ENCODE assay signal across 10 cellular contexts in genomic region chr3:9786825-9787654, GRCh38. TPM values are rescaled to one million over a fixed set of nuclear protein-coding genes. Genes with fewer than 3 reads are reported as not detected.
DNase-seq lines count a peak whose midpoint lies in the region; ATAC-seq, FAIRE-seq and TF ChIP-seq lines count a peak whose summit lies in the region.
"Had no signal": no experiment of that assay in that cellular context is flagged by ENCODE, and none has a peak within 500 bp of the region (broad histone marks: within the 10 kb centered on the region; RNA-seq: fewer than 3 reads in every experiment).

No MANE protein-coding gene starts in this region.

- H3K36me3 ChIP-seq in GM23338 (ENCODE audit: insufficient read depth) (peaks cover 10% of the 10 kb centered on the region; the same call in 1 of the 2 replicates), keratinocyte (ENCODE audit: control insufficient read depth in 2 of 2, extremely low read depth in 1 of 2, insufficient read depth in 2 of 2, low read length in 2 of 2) (peaks cover 29 to 36% of the 10 kb centered on the region in 2 experiments), sigmoid colon (peaks cover 26 to 82% (median 39%) of the 10 kb centered on the region in 4 donors), neuronal stem cell (replicated peaks in 1 of 2; ENCODE audit: control insufficient read depth in 2 of 2, insufficient read depth in 2 of 2, low read length in 2 of 2) (peaks cover 42 to 89% of the 10 kb centered on the region in 2 donors)

- H3K9me1 ChIP-seq in keratinocyte (ENCODE audit: control insufficient read depth, extremely low read depth, insufficient read depth, low read length): no peaks in the 10 kb centered on the region

- H3K4me2 ChIP-seq in GM23338 (no peak overlapping the region), keratinocyte (ENCODE audit: control insufficient read depth, extremely low read depth, insufficient read depth, low read depth, low read length) (no peak overlapping the region), neuronal stem cell (ENCODE audit: insufficient read depth, low read length, poor library complexity, severe bottlenecking) (no peak overlapping the region)

- H2BK12ac ChIP-seq in neuronal stem cell (ENCODE audit: low read length): no peak overlapping the region

- H3K9me3 ChIP-seq in keratinocyte (ENCODE audit: control insufficient read depth, low read depth, low read length) (no peaks in the 10 kb centered on the region), sigmoid colon (no peaks in the 10 kb centered on the region), neuronal stem cell (replicated peaks in 1 of 2; ENCODE audit: control insufficient read depth in 2 of 2, insufficient read depth in 1 of 2, low read depth in 1 of 2, low read length in 2 of 2) (no peaks in the 10 kb centered on the region)

- no peaks in the 10 kb centered on the region for H3K9me3 Mint-ChIP-seq in GM23338
- no peaks in the 10 kb centered on the region for H3K9me3 Mint-ChIP-seq in activated CD8-positive, alpha-beta T cell treated with anti-CD3 and anti-CD28 coated beads for 36 hours

- H2BK5ac ChIP-seq in neuronal stem cell (ENCODE audit: low read length): no peak overlapping the region

- no peak overlapping the region for H4K8ac ChIP-seq in neuronal stem cell (ENCODE audit: low read depth, low read length)

- H3K4ac ChIP-seq in neuronal stem cell (ENCODE audit: low read length): no peak overlapping the region

- H3K79me2 ChIP-seq in GM23338 (replicated peaks; ENCODE audit: insufficient read depth) (no peaks in the 10 kb centered on the region), keratinocyte (ENCODE audit: control insufficient read depth, insufficient read depth, low read length) (peaks cover 9% of the 10 kb centered on the region)

- no peak overlapping the region for H2BK120ac ChIP-seq in neuronal stem cell (ENCODE audit: low read depth, low read length)

- DNase-seq in CD1c-positive myeloid dendritic cell (ENCODE audit: extremely low spot score) (peak; percentile 33), GM23338 (ENCODE audit: low spot score) (peak; percentile 41), keratinocyte (ENCODE audit: low read depth, low spot score) (no peak), sigmoid colon (no peak), NCI-H82 (lab: John Stamatoyannopoulos, UW) (no peak), neuronal stem cell (ENCODE audit: low spot score) (no peak)
- DNase-seq in activated CD8-positive, alpha-beta T cell treated with anti-CD3 and anti-CD28 coated beads for 36 hours: no peak
- DNase-seq: NCI-H187 treated with DMSO at 0.1 percent for 48 hours had no signal

- H2AFZ ChIP-seq in GM23338 (no peak overlapping the region), keratinocyte (ENCODE audit: control insufficient read depth, low read length) (no peak overlapping the region), neuronal stem cell (ENCODE audit: low read length) (no peak overlapping the region)

- no peak overlapping the region for H4K91ac ChIP-seq in neuronal stem cell (ENCODE audit: low read depth, low read length, poor library complexity)

- peaks cover 74% of the 10 kb centered on the region for H3K36me3 Mint-ChIP-seq in GM23338 (ENCODE audit: low read depth)
- H3K36me3 Mint-ChIP-seq in activated CD8-positive, alpha-beta T cell treated with anti-CD3 and anti-CD28 coated beads for 36 hours (ENCODE audit: low read depth): peaks cover 71% of the 10 kb centered on the region

- no peaks in the 10 kb centered on the region for H3K79me1 ChIP-seq in neuronal stem cell (ENCODE audit: low read depth, low read length)

- H3K27ac ChIP-seq in GM23338 (ENCODE audit: low read depth) (0 out of 2 replicates have a peak overlapping the region, but pooled peaks have one; percentile 45), keratinocyte (ENCODE audit: control insufficient read depth, insufficient read depth, low read length) (no peak overlapping the region), sigmoid colon (no peak overlapping the region), neuronal stem cell (replicated peaks; ENCODE audit: low read length) (no peak overlapping the region)

- POLR2A ChIA-PET in activated CD8-positive, alpha-beta T cell treated with anti-CD3 and anti-CD28 coated beads for 36 hours (lab: Charles Lee): interaction anchor here (0.8 to 1.5 kb wide), 5 partner anchors 9 to 56 kb away, joined by 3 to 8 read pairs (median 4); partner anchors contain the start of genes BRPF1 and CAMK1

- H3F3A ChIP-seq in GM23338 (replicated peaks; ENCODE audit: low read depth): 0 out of 2 replicates have a peak, but pooled peaks cover 8% of the 10 kb centered on the region

- H3K18ac ChIP-seq in neuronal stem cell (ENCODE audit: low read length): no peak overlapping the region

- H3K4me3 Mint-ChIP-seq in GM23338: no peak overlapping the region
- peak overlapping the region; percentile 36 for H3K4me3 Mint-ChIP-seq in activated CD8-positive, alpha-beta T cell treated with anti-CD3 and anti-CD28 coated beads for 36 hours

- no peak overlapping the region for H2BK15ac ChIP-seq in neuronal stem cell (ENCODE audit: low read length)

- H3K4me3 ChIP-seq in GM23338: no peak overlapping the region
- H3K4me3 ChIP-seq in keratinocyte (ENCODE audit: control insufficient read depth in 2 of 3, extremely low read depth in 1 of 3, insufficient read depth in 2 of 3, low read depth in 1 of 3, low read length in 3 of 3): no peak overlapping the region
- no peak overlapping the region for H3K4me3 ChIP-seq in sigmoid colon
- H3K4me3 ChIP-seq in neuronal stem cell (ENCODE audit: low read length in 2 of 2): no peak overlapping the region

- dilution Hi-C loops in keratinocyte (cut with MboI; ENCODE audit: extremely low pct_ligation_motif_present, low sequenced_read_pairs): no loop called here

- H3K14ac ChIP-seq in neuronal stem cell (ENCODE audit: low read length): no peak overlapping the region

- H4K20me1 ChIP-seq in GM23338 (replicated peaks; ENCODE audit: insufficient read depth) (no peaks in the 10 kb centered on the region), keratinocyte (ENCODE audit: control insufficient read depth, extremely low read depth, insufficient read depth, low read length) (no peaks in the 10 kb centered on the region)

- TF ChIP-seq EP300 in sigmoid colon (IDR thresholded peaks at IDR 0.05): no peak

- H3K23ac ChIP-seq in neuronal stem cell (ENCODE audit: low read depth, low read length, poor library complexity): no peak overlapping the region

- no peak for FAIRE-seq in keratinocyte (lab: Jason Lieb, UNC)
- FAIRE-seq: GM18507 had no signal

- no peak overlapping the region for H3K27ac Mint-ChIP-seq in GM23338
- peak overlapping the region; percentile 92 for H3K27ac Mint-ChIP-seq in activated CD8-positive, alpha-beta T cell treated with anti-CD3 and anti-CD28 coated beads for 36 hours

- CTCF ChIA-PET in activated CD8-positive, alpha-beta T cell treated with anti-CD3 and anti-CD28 coated beads for 36 hours (lab: Charles Lee): interaction anchor here (0.7 to 1.1 kb wide), 5 partner anchors 11 to 146 kb away, joined by 3 to 5 read pairs (median 3); partner anchors contain the start of genes CRELD1 and OGG1

- TF ChIP-seq CTCF in GM23338 (conservative IDR thresholded peaks at IDR 0.05; ENCODE audit: low read depth in 2 of 2) (peak; percentile 74 to 88), keratinocyte (optimal IDR thresholded peaks at IDR 0.05 in 1 of 3, IDR thresholded peaks at IDR 0.05 in 1 of 3, conservative IDR thresholded peaks at IDR 0.05 in 1 of 3; ENCODE audit: extremely low read depth in 1 of 3, insufficient read depth in 2 of 3, low read length in 3 of 3) (peak; percentile 49 to 54 (median 50)), sigmoid colon (IDR thresholded peaks at IDR 0.05) (peak in 1 of 4 experiments; percentile 13)
- TF ChIP-seq CTCF in activated CD8-positive, alpha-beta T cell treated with anti-CD3 and anti-CD28 coated beads for 36 hours (IDR thresholded peaks at IDR 0.05): peak; percentile 61

- H3K27me3 Mint-ChIP-seq in GM23338 (ENCODE audit: insufficient read depth, low read depth, poor library complexity): peaks cover 3% of the 10 kb centered on the region
- H3K27me3 Mint-ChIP-seq in activated CD8-positive, alpha-beta T cell treated with anti-CD3 and anti-CD28 coated beads for 36 hours: no peaks in the 10 kb centered on the region

- H3K9ac ChIP-seq in keratinocyte (ENCODE audit: control insufficient read depth, extremely low read depth, insufficient read depth, low read length) (no peak overlapping the region), neuronal stem cell (ENCODE audit: low read depth, low read length, poor library complexity) (no peak overlapping the region)

- H3K9me2 ChIP-seq in GM23338 (ENCODE audit: insufficient read depth): no peaks in the 10 kb centered on the region

- no peak for TF ChIP-seq POLR2A in sigmoid colon (IDR thresholded peaks at IDR 0.05)

- intact Hi-C loops in activated CD8-positive, alpha-beta T cell treated with anti-CD3 and anti-CD28 coated beads for 36 hours (cut with micrococcal nuclease): no loop called here
- intact Hi-C loops in sigmoid colon (cut with DNase I): no loop called here

- H3K27me3 ChIP-seq in GM23338 (ENCODE audit: insufficient read depth) (no peaks in the 10 kb centered on the region), keratinocyte (ENCODE audit: control insufficient read depth, extremely low read depth, insufficient read depth, low read length) (no peaks in the 10 kb centered on the region), sigmoid colon (no peaks in the 10 kb centered on the region), neuronal stem cell (ENCODE audit: control insufficient read depth in 3 of 3, insufficient read depth in 3 of 3, low read depth in 1 of 3, low read length in 3 of 3) (no peaks in the 10 kb centered on the region)

- peak; percentile 63 for ATAC-seq in GM23338
- ATAC-seq in activated CD8-positive, alpha-beta T cell treated with anti-CD3 and anti-CD28 coated beads for 36 hours: peak; percentile 6
- ATAC-seq in HG03442 (IDR thresholded peaks at IDR 0.05; ENCODE audit: unreplicated experiment): no peak

- peaks cover 4% of the 10 kb centered on the region for H3K4me1 Mint-ChIP-seq in GM23338
- peaks cover 53% of the 10 kb centered on the region for H3K4me1 Mint-ChIP-seq in activated CD8-positive, alpha-beta T cell treated with anti-CD3 and anti-CD28 coated beads for 36 hours (ENCODE audit: low read depth)

- no peaks in the 10 kb centered on the region; the same call in 1 of the 2 replicates for H3K4me1 ChIP-seq in GM23338 (ENCODE audit: insufficient read depth)
- peaks cover 8% of the 10 kb centered on the region for H3K4me1 ChIP-seq in keratinocyte (ENCODE audit: control insufficient read depth, extremely low read depth, insufficient read depth, low read length)
- peaks cover 0 to 19% (median 16%) of the 10 kb centered on the region in 4 donors for H3K4me1 ChIP-seq in sigmoid colon
- peaks cover 2 to 3% of the 10 kb centered on the region in 2 donors for H3K4me1 ChIP-seq in neuronal stem cell (ENCODE audit: control insufficient read depth in 2 of 2, insufficient read depth in 1 of 2, low read depth in 1 of 2, low read length in 2 of 2)

- 88 to 94% methylated on average over 12 of the region's 12 CpGs for WGBS in sigmoid colon, 2 donors
- no CpG with 5 or more reads among the region's 12 CpGs for WGBS in neuronal stem cell (ENCODE audit: extremely low coverage in 2 of 2, insufficient read length in 2 of 2, insufficient replicate concordance in 1 of 2), 2 donors

- H2AK5ac ChIP-seq in neuronal stem cell (ENCODE audit: low read depth, low read length): no peak overlapping the region

RNA-seq across cellular contexts. Expression of gene TADA3, which starts 5.2 kb away (rescaled TPM):
- total RNA-seq in GM23338 (2014; rRNA removed; shearing (Covaris generic)): 54.4 and 61.7 TPM in 2 replicates
- polyA plus RNA-seq in GM23338 (2016; fragmentation: Nextera tagmentation; extraction: Ambion mirVana): 29.1 and 31.5 TPM in 2 replicates
- 10 to 100 TPM; 57.5 to 58.3 TPM for total RNA-seq in activated CD8-positive, alpha-beta T cell treated with anti-CD3 and anti-CD28 coated beads for 36 hours
- 29.6 to 43.7 TPM (median 38.3 TPM) in 3 replicates for polyA plus RNA-seq in keratinocyte
- 29.1 TPM for polyA plus RNA-seq in keratinocyte (2011; ENCODE audit: low read depth)
- polyA plus RNA-seq in keratinocyte (2011; cell fraction: cytosol; rRNA removed): 27.7 and 44.7 TPM in 2 replicates
- polyA plus RNA-seq in keratinocyte (2011; cell fraction: nucleus; rRNA removed): 22.5 and 30.1 TPM in 2 replicates
- 22.4 and 43.5 TPM in 2 replicates for polyA plus RNA-seq in keratinocyte (2012; ENCODE audit: low replicate concordance)
- 33.0 to 59.8 TPM (median 45.4 TPM) in 3 replicates for polyA minus RNA-seq in keratinocyte
- polyA minus RNA-seq in keratinocyte (2011; cell fraction: cytosol; rRNA and poly(A)+ RNA removed): 60.4 TPM
- 14.5 and 16.8 TPM in 2 replicates for polyA minus RNA-seq in keratinocyte (2011; cell fraction: nucleus; rRNA and poly(A)+ RNA removed)
- total RNA-seq in sigmoid colon: 10 to 100 TPM; 53.2 to 72.9 (median 67.6) TPM
- 10 to 100 TPM; 52.2 to 87.1 (median 78.4) TPM for polyA plus RNA-seq in sigmoid colon
- 66.2 TPM for polyA plus RNA-seq in neuronal stem cell (2013, experiment 1 of 2)
- 65.3 TPM for polyA plus RNA-seq in neuronal stem cell (2013, experiment 2 of 2)

RNA-seq across cellular contexts. Expression of gene ARPC4, which starts 5.8 kb away (rescaled TPM):
- 171 and 176 TPM in 2 replicates for total RNA-seq in GM23338 (2014; rRNA removed; shearing (Covaris generic))
- polyA plus RNA-seq in GM23338 (2016; fragmentation: Nextera tagmentation; extraction: Ambion mirVana): 71.9 and 73.0 TPM in 2 replicates
- 100 to 1,000 TPM; 205 to 208 TPM for total RNA-seq in activated CD8-positive, alpha-beta T cell treated with anti-CD3 and anti-CD28 coated beads for 36 hours
- polyA plus RNA-seq in keratinocyte: 161 to 325 TPM (median 173 TPM) in 3 replicates
- polyA plus RNA-seq in keratinocyte (2011; ENCODE audit: low read depth): 36.1 TPM
- polyA plus RNA-seq in keratinocyte (2011; cell fraction: cytosol; rRNA removed): 177 and 220 TPM in 2 replicates
- 75.3 and 80.5 TPM in 2 replicates for polyA plus RNA-seq in keratinocyte (2011; cell fraction: nucleus; rRNA removed)
- polyA plus RNA-seq in keratinocyte (2012; ENCODE audit: low replicate concordance): 97.9 and 190 TPM in 2 replicates
- polyA minus RNA-seq in keratinocyte: 72.0 to 216 TPM (median 199 TPM) in 3 replicates
- 341 TPM for polyA minus RNA-seq in keratinocyte (2011; cell fraction: cytosol; rRNA and poly(A)+ RNA removed)
- 53.3 and 77.0 TPM in 2 replicates for polyA minus RNA-seq in keratinocyte (2011; cell fraction: nucleus; rRNA and poly(A)+ RNA removed)
- total RNA-seq in sigmoid colon: 100 to 1,000 TPM in 3 of 4 donors, 10 to 100 TPM in 1; 75.6 to 150 (median 128) TPM
- polyA plus RNA-seq in sigmoid colon: 100 to 1,000 TPM; 190 to 240 (median 211) TPM
- 49.1 TPM for polyA plus RNA-seq in neuronal stem cell (2013, experiment 1 of 2)
- polyA plus RNA-seq in neuronal stem cell (2013, experiment 2 of 2): 46.8 TPM

RNA-seq across cellular contexts. Expression of gene CAMK1, which starts 17.3 kb away (rescaled TPM):
- 3.1 and 4.4 TPM in 2 replicates for total RNA-seq in GM23338 (2014; rRNA removed; shearing (Covaris generic))
- 4.4 and 4.9 TPM in 2 replicates for polyA plus RNA-seq in GM23338 (2016; fragmentation: Nextera tagmentation; extraction: Ambion mirVana)
- 10 to 100 TPM; 41.7 to 45.7 TPM for total RNA-seq in activated CD8-positive, alpha-beta T cell treated with anti-CD3 and anti-CD28 coated beads for 36 hours
- 1.1 to 2.4 TPM (median 2.3 TPM) in 3 replicates for polyA plus RNA-seq in keratinocyte
- 0.80 TPM for polyA plus RNA-seq in keratinocyte (2011; ENCODE audit: low read depth)
- 0.90 and 1.4 TPM in 2 replicates for polyA plus RNA-seq in keratinocyte (2011; cell fraction: cytosol; rRNA removed)
- polyA plus RNA-seq in keratinocyte (2011; cell fraction: nucleus; rRNA removed): 1.1 and 1.5 TPM in 2 replicates
- polyA plus RNA-seq in keratinocyte (2012; ENCODE audit: low replicate concordance): 0.35 and 2.7 TPM in 2 replicates
- 0.66 to 1.4 TPM (median 1.1 TPM) in 3 replicates for polyA minus RNA-seq in keratinocyte
- 2.9 TPM for polyA minus RNA-seq in keratinocyte (2011; cell fraction: cytosol; rRNA and poly(A)+ RNA removed)
- polyA minus RNA-seq in keratinocyte (2011; cell fraction: nucleus; rRNA and poly(A)+ RNA removed): 0.63 and 0.85 TPM in 2 replicates
- 10 to 100 TPM; 45.7 to 57.8 (median 56.5) TPM for total RNA-seq in sigmoid colon
- 10 to 100 TPM; 14.0 to 21.6 (median 19.7) TPM for polyA plus RNA-seq in sigmoid colon
- polyA plus RNA-seq in neuronal stem cell (2013, experiment 1 of 2): 15.0 TPM
- polyA plus RNA-seq in neuronal stem cell (2013, experiment 2 of 2): 14.5 TPM

RNA-seq across cellular contexts. Expression of gene TTLL3, which starts 23.0 kb away (rescaled TPM):
- 4.5 and 5.3 TPM in 2 replicates for total RNA-seq in GM23338 (2014; rRNA removed; shearing (Covaris generic))
- polyA plus RNA-seq in GM23338 (2016; fragmentation: Nextera tagmentation; extraction: Ambion mirVana) (3.7 and 4.9 TPM in 2 replicates), keratinocyte (11.3 to 19.1 TPM (median 11.7 TPM) in 3 replicates), sigmoid colon (10 to 100 TPM in 1 of 3 donors, 1 to 10 TPM in 2; 4.4 to 46.4 (median 9.0) TPM)
- 10 to 100 TPM; 52.4 to 61.1 TPM for total RNA-seq in activated CD8-positive, alpha-beta T cell treated with anti-CD3 and anti-CD28 coated beads for 36 hours
- 15.8 TPM for polyA plus RNA-seq in keratinocyte (2011; ENCODE audit: low read depth)
- polyA plus RNA-seq in keratinocyte (2011; cell fraction: cytosol; rRNA removed): 2.3 and 2.6 TPM in 2 replicates
- 141 and 203 TPM in 2 replicates for polyA plus RNA-seq in keratinocyte (2011; cell fraction: nucleus; rRNA removed)
- 7.2 and 23.9 TPM in 2 replicates for polyA plus RNA-seq in keratinocyte (2012; ENCODE audit: low replicate concordance)
- polyA minus RNA-seq in keratinocyte: 5.8 to 31.2 TPM (median 27.0 TPM) in 3 replicates
- 1.3 TPM for polyA minus RNA-seq in keratinocyte (2011; cell fraction: cytosol; rRNA and poly(A)+ RNA removed)
- polyA minus RNA-seq in keratinocyte (2011; cell fraction: nucleus; rRNA and poly(A)+ RNA removed): 14.8 and 38.5 TPM in 2 replicates
- total RNA-seq in sigmoid colon: 100 to 1,000 TPM in 1 of 4 donors, 10 to 100 TPM in 3; 32.9 to 117 (median 45.1) TPM
- polyA plus RNA-seq in neuronal stem cell (2013, experiment 1 of 2): 18.1 TPM
- 16.9 TPM for polyA plus RNA-seq in neuronal stem cell (2013, experiment 2 of 2)

RNA-seq across cellular contexts. Expression of gene OGG1, which starts 37.3 kb away (rescaled TPM):
- 25.4 and 27.6 TPM in 2 replicates for total RNA-seq in GM23338 (2014; rRNA removed; shearing (Covaris generic))
- polyA plus RNA-seq in GM23338 (2016; fragmentation: Nextera tagmentation; extraction: Ambion mirVana): 17.4 and 20.6 TPM in 2 replicates
- total RNA-seq in activated CD8-positive, alpha-beta T cell treated with anti-CD3 and anti-CD28 coated beads for 36 hours: 10 to 100 TPM; 32.4 to 39.3 TPM
- polyA plus RNA-seq in keratinocyte: 14.5 to 17.5 TPM (median 14.6 TPM) in 3 replicates
- 3.0 TPM for polyA plus RNA-seq in keratinocyte (2011; ENCODE audit: low read depth)
- polyA plus RNA-seq in keratinocyte (2011; cell fraction: cytosol; rRNA removed): 8.2 and 12.8 TPM in 2 replicates
- polyA plus RNA-seq in keratinocyte (2011; cell fraction: nucleus; rRNA removed): 10.2 and 13.8 TPM in 2 replicates
- 3.7 and 10.8 TPM in 2 replicates for polyA plus RNA-seq in keratinocyte (2012; ENCODE audit: low replicate concordance)
- polyA minus RNA-seq in keratinocyte: 21.7 to 51.1 TPM (median 23.2 TPM) in 3 replicates
- polyA minus RNA-seq in keratinocyte (2011; cell fraction: cytosol; rRNA and poly(A)+ RNA removed): 17.1 TPM
- polyA minus RNA-seq in keratinocyte (2011; cell fraction: nucleus; rRNA and poly(A)+ RNA removed): 10.0 and 10.2 TPM in 2 replicates
- total RNA-seq in sigmoid colon: 10 to 100 TPM; 22.5 to 34.6 (median 31.4) TPM
- polyA plus RNA-seq in sigmoid colon: 10 to 100 TPM; 15.6 to 23.6 (median 16.9) TPM
- polyA plus RNA-seq in neuronal stem cell (2013, experiment 1 of 2): 24.0 TPM
- 27.1 TPM for polyA plus RNA-seq in neuronal stem cell (2013, experiment 2 of 2)

Comparison
In these comparisons a context has a peak if more than half of its experiments do, and no peak if none do; other contexts are left out.
1. DNase-seq: peak in CD1c-positive myeloid dendritic cell (single experiment) and GM23338 (single experiment); none in activated CD8-positive, alpha-beta T cell treated with anti-CD3 and anti-CD28 coated beads for 36 hours (single experiment), keratinocyte (single experiment), sigmoid colon (single experiment), NCI-H82 (single experiment) and neuronal stem cell (single experiment).